Comparison of ENCODE assay signal across 21 cellular contexts in genomic region chr16:12791340-12791739, GRCh38. TPM values are rescaled to one million over a fixed set of nuclear protein-coding genes. Genes with fewer than 3 reads are reported as not detected.
DNase-seq lines count a peak whose midpoint lies in the region; ATAC-seq, FAIRE-seq and TF ChIP-seq lines count a peak whose summit lies in the region.
"Had no signal": no experiment of that assay in that cellular context is flagged by ENCODE, and none has a peak within 500 bp of the region (broad histone marks: within the 10 kb centered on the region; RNA-seq: fewer than 3 reads in every experiment).

No MANE protein-coding gene starts in this region.

- DNase-seq in CD14-positive monocyte (ENCODE audit: low spot score): no peak
- no peak for DNase-seq in K562 (ENCODE audit: extremely low read depth in 1 of 4, low spot score in 3 of 4)
- no peak for DNase-seq in SKM-1 (lab: John Stamatoyannopoulos, UW; ENCODE audit: unreplicated experiment)
- DNase-seq in NCI-H774 (lab: John Stamatoyannopoulos, UW): no peak
- DNase-seq in progenitor cell of endocrine pancreas (ENCODE audit: low spot score, unreplicated experiment): no peak
- DNase-seq: 8988T; ACHN; BE2C; C1 segment of cervical spinal cord; Caco-2; Calu3; CD4-positive, alpha-beta T cell; CD8-positive, alpha-beta T cell; DMS79 treated with DMSO at 0.1 percent for 48 hours; GF-D8 had no signal

- no peak for TF ChIP-seq EP300 in K562 (IDR thresholded peaks at IDR 0.05; ENCODE audit: low read length)

- peaks cover 7% of the 10 kb centered on the region for H3K9me3 ChIP-seq in K562 (replicated peaks; ENCODE audit: control insufficient read depth, insufficient read depth, low read depth, low read length)
- no peaks in the 10 kb centered on the region for H3K9me3 ChIP-seq in neutrophil
- H3K9me3 ChIP-seq: BE2C, Caco-2 had no signal

- H3K9ac ChIP-seq in K562 (ENCODE audit: insufficient read depth in 1 of 2, low read depth in 2 of 2, low read length in 2 of 2): no peak overlapping the region
- H3K9ac ChIP-seq: BLaER1 had no signal

- TF ChIP-seq CTCF in CD14-positive monocyte (IDR thresholded peaks at IDR 0.05) (no peak), K562 (IDR thresholded peaks at IDR 0.05 in 2 of 3, conservative IDR thresholded peaks at IDR 0.05 in 1 of 3; ENCODE audit: insufficient read depth in 2 of 3, low read depth in 1 of 3, low read length in 3 of 3) (no peak), neutrophil (IDR thresholded peaks at IDR 0.05) (no peak), progenitor cell of endocrine pancreas (IDR thresholded peaks at IDR 0.05; ENCODE audit: unreplicated experiment) (no peak)

- H3K4me3 Mint-ChIP-seq in CD14-positive monocyte (no peak overlapping the region), progenitor cell of endocrine pancreas (ENCODE audit: low read depth) (no peak overlapping the region)
- H3K4me3 Mint-ChIP-seq: CD4-positive, alpha-beta T cell; CD8-positive, alpha-beta T cell had no signal

- H3K9me1 ChIP-seq in K562 (ENCODE audit: control insufficient read depth, insufficient read depth, low read length): no peaks in the 10 kb centered on the region

- ATAC-seq in K562: no peak
- ATAC-seq: CD8-positive, alpha-beta T cell had no signal

- TF ChIP-seq RAD21 in K562 (CRISPR knock-in tag; conservative IDR thresholded peaks at IDR 0.05 in 1 of 2, IDR thresholded peaks at IDR 0.05 in 1 of 2): no peak

- no peak for TF ChIP-seq POLR2A in K562 (conservative IDR thresholded peaks at IDR 0.05)

- H3K4me1 Mint-ChIP-seq in CD14-positive monocyte: peaks cover 27% of the 10 kb centered on the region
- peaks cover 3% of the 10 kb centered on the region for H3K4me1 Mint-ChIP-seq in progenitor cell of endocrine pancreas (ENCODE audit: low read depth)

- H3K27me3 ChIP-seq in K562 (ENCODE audit: control insufficient read depth in 2 of 2, insufficient read depth in 2 of 2, low read length in 2 of 2): no peaks in the 10 kb centered on the region
- no peaks in the 10 kb centered on the region for H3K27me3 ChIP-seq in neutrophil
- H3K27me3 ChIP-seq: BE2C, BLaER1 had no signal

- H3K4me3 ChIP-seq in K562 (no peak overlapping the region), neutrophil (ENCODE audit: low read depth in 1 of 2, low read length in 1 of 2) (no peak overlapping the region)
- H3K4me3 ChIP-seq: BLaER1 had no signal

- POLR2A ChIA-PET in K562 (lab: Yijun Ruan, JAX): interaction anchor here (1.3 kb wide), 1 partner anchor 12 kb away, joined by 6 read pairs; the partner anchor contains the start of gene CPPED1

- 78% methylated on average over 2 of the region's 2 CpGs for WGBS in K562 (ENCODE audit: insufficient coverage, low coverage, missing lambda C conversion rate)

- no TSS peak for BruUV-seq in K562 (replicated peaks; lab: Mats Ljungman, UMichigan)

- H2AFZ ChIP-seq in K562 (ENCODE audit: low read depth, low read length): no peak overlapping the region

- peaks cover 15 to 26% of the 10 kb centered on the region in 2 experiments for H3K4me1 ChIP-seq in K562 (replicated peaks in 1 of 2; ENCODE audit: control insufficient read depth in 2 of 2, insufficient read depth in 2 of 2, low read length in 2 of 2)
- H3K4me1 ChIP-seq in neutrophil (ENCODE audit: control insufficient read depth in 1 of 2, insufficient read depth in 1 of 2, low read depth in 1 of 2, low read length in 1 of 2): peaks cover 11 to 36% of the 10 kb centered on the region in 2 experiments

- peaks cover 56 to 78% of the 10 kb centered on the region in 2 donors for H3K36me3 Mint-ChIP-seq in CD14-positive monocyte
- peaks cover 4% of the 10 kb centered on the region for H3K36me3 Mint-ChIP-seq in progenitor cell of endocrine pancreas (ENCODE audit: insufficient read depth)

- H3K79me2 ChIP-seq in K562 (ENCODE audit: control insufficient read depth, insufficient read depth, low read length): peaks cover 27% of the 10 kb centered on the region

- peak overlapping the region in 5 of 7 donors; percentile 0 to 68 (median 27) for H3K27ac Mint-ChIP-seq in CD14-positive monocyte
- H3K27ac Mint-ChIP-seq in progenitor cell of endocrine pancreas: no peak overlapping the region
- H3K27ac Mint-ChIP-seq: CD4-positive, alpha-beta T cell; CD8-positive, alpha-beta T cell had no signal

- CTCF ChIA-PET in K562 (lab: Yijun Ruan, JAX; ENCODE audit: low intra/inter-chr PET ratio): no interaction called here

- H3K36me3 ChIP-seq in K562 (ENCODE audit: control insufficient read depth, insufficient read depth, low read length) (0 out of 3 replicates have a peak, but pooled peaks cover 2% of the 10 kb centered on the region), neutrophil (peaks cover 63% of the 10 kb centered on the region)
- H3K36me3 ChIP-seq: BE2C had no signal

- H4K20me1 ChIP-seq in K562 (replicated peaks; ENCODE audit: control insufficient read depth, insufficient read depth, low read length): no peaks in the 10 kb centered on the region
- H4K20me1 ChIP-seq: BLaER1 had no signal

- in situ Hi-C loops in K562 (cut with MboI): no loop called here

- intact Hi-C loops in CD14-positive monocyte (cut with micrococcal nuclease) (no loop called here), K562 (cut with micrococcal nuclease) (no loop called here)

- H3K9me3 Mint-ChIP-seq in CD14-positive monocyte (peaks cover 3 to 16% (median 7%) of the 10 kb centered on the region in 7 donors), progenitor cell of endocrine pancreas (ENCODE audit: low read depth) (no peaks in the 10 kb centered on the region)
- H3K9me3 Mint-ChIP-seq: CD4-positive, alpha-beta T cell; CD8-positive, alpha-beta T cell had no signal

- no peak overlapping the region for H3K27ac ChIP-seq in K562 (ENCODE audit: extremely low read depth, low read depth, low read length)
- peak overlapping the region; percentile 37 for H3K27ac ChIP-seq in neutrophil
- H3K27ac ChIP-seq: BLaER1 had no signal

- FAIRE-seq in K562 (lab: Jason Lieb, UNC): no peak
- FAIRE-seq: A204.1, D721Med, G401.6, GM12891 had no signal

- H3K4me2 ChIP-seq in K562 (ENCODE audit: insufficient read depth, low read length): no peak overlapping the region
- H3K4me2 ChIP-seq: BLaER1 had no signal

- peaks cover 0 to 2% (median 0%) of the 10 kb centered on the region in 3 donors for H3K27me3 Mint-ChIP-seq in CD14-positive monocyte (ENCODE audit: low read depth in 3 of 3)
- H3K27me3 Mint-ChIP-seq in progenitor cell of endocrine pancreas: no peaks in the 10 kb centered on the region
- H3K27me3 Mint-ChIP-seq: CD4-positive, alpha-beta T cell had no signal

TF ChIP-seq in K562, 482 proteins besides CTCF, POLR2A, EP300 and RAD21 (continues in another document):
- TF ChIP-seq ZNF282 (CRISPR knock-in tag; IDR thresholded peaks at IDR 0.05): no peak
- no peak for TF ChIP-seq ZNF592 (IDR thresholded peaks at IDR 0.05)
- peak; percentile 9 to 51; a peak in 1 of 4 replicates for TF ChIP-seq TRIM24 (IDR thresholded peaks at IDR 0.05)

RNA-seq across cellular contexts. Expression of gene CPPED1, which starts 12.3 kb away (rescaled TPM):
- 100 to 1,000 TPM; 259 to 292 TPM for polyA plus RNA-seq in CD14-positive monocyte
- 30.3 and 41.3 TPM in 2 replicates for total RNA-seq in K562 (2011; cell fraction: chromatin; rRNA removed; ENCODE audit: low replicate concordance)
- total RNA-seq in K562 (2011; cell fraction: nucleolus; rRNA removed): 26.2 and 31.9 TPM in 2 replicates
- total RNA-seq in K562 (2011; cell fraction: nucleoplasm; rRNA removed): 25.7 and 32.7 TPM in 2 replicates
- 7.5 and 7.6 TPM in 2 replicates for total RNA-seq in K562 (2014; rRNA removed)
- total RNA-seq in K562 (2014; rRNA removed; fragmentation: Illumina TruSeq; extraction: Trizol): 16.9 and 20.2 TPM in 2 replicates
- 21.3 and 22.2 TPM in 2 replicates for total RNA-seq in K562 (2015; rRNA removed; fragmentation: Illumina TruSeq; extraction: Trizol)
- total RNA-seq in K562 (2021): 21.3 and 22.2 TPM in 2 replicates
- 25.7 TPM in 2 replicates for polyA plus RNA-seq in K562 (2011; rRNA removed)
- 13.6 and 16.0 TPM in 2 replicates for polyA plus RNA-seq in K562 (2011; cell fraction: cytosol; rRNA removed)
- polyA plus RNA-seq in K562 (2011; cell fraction: nucleus; rRNA removed): 8.9 and 12.8 TPM in 2 replicates
- polyA plus RNA-seq in K562 (2012): 15.6 and 22.8 TPM in 2 replicates
- 19.0 and 22.5 TPM in 2 replicates for polyA plus RNA-seq in K562 (2014; fragmentation: Illumina TruSeq; extraction: Trizol)
- 10 to 100 TPM; 11.4 to 13.6 TPM for polyA plus RNA-seq in K562 (2014; fragmentation: Nextera tagmentation; extraction: Ambion mirVana)
- polyA plus RNA-seq in K562 (2014; rRNA removed): 14.4 and 15.3 TPM in 2 replicates
- 21.1 and 24.1 TPM in 2 replicates for polyA minus RNA-seq in K562 (2011; rRNA and poly(A)+ RNA removed)
- 10.1 and 10.3 TPM in 2 replicates for polyA minus RNA-seq in K562 (2011; cell fraction: cytosol; rRNA and poly(A)+ RNA removed)
- polyA minus RNA-seq in K562 (2011; cell fraction: nucleus; rRNA and poly(A)+ RNA removed): 8.9 and 21.4 TPM in 2 replicates
- 11.6 and 13.2 TPM in 2 replicates for total RNA-seq in progenitor cell of endocrine pancreas
- total RNA-seq: Calu3 had no signal
